Comparison of ENCODE assay signal across 9 cellular contexts in genomic region chr13:76887070-76887563, GRCh38. TPM values are rescaled to one million over a fixed set of nuclear protein-coding genes. Genes with fewer than 3 reads are reported as not detected.
DNase-seq lines count a peak whose midpoint lies in the region; ATAC-seq and TF ChIP-seq lines count a peak whose summit lies in the region.
"Had no signal": no experiment of that assay in that cellular context is flagged by ENCODE, and none has a peak within 500 bp of the region (broad histone marks: within the 10 kb centered on the region; RNA-seq: fewer than 3 reads in every experiment).

No MANE protein-coding gene starts in this region.

- H3K36me3 ChIP-seq in lung (ENCODE audit: control insufficient read depth in 2 of 2, insufficient read depth in 2 of 2, low read length in 2 of 2): no peaks in the 10 kb centered on the region
- H3K36me3 ChIP-seq in urinary bladder (ENCODE audit: insufficient read depth): no peaks in the 10 kb centered on the region

- 22 to 42% methylated on average over 20 of the region's 20 CpGs for WGBS in lung, 2 donors
- 9% methylated on average over 20 of the region's 20 CpGs for WGBS in urinary bladder

- peak overlapping the region; percentile 51 to 82 for H3K27ac ChIP-seq in lung (ENCODE audit: low read depth in 1 of 2, low read length in 1 of 2)
- peak overlapping the region; percentile 73 for H3K27ac ChIP-seq in urinary bladder (ENCODE audit: low read depth)

- peak overlapping the region; percentile 81 for H3K4me3 Mint-ChIP-seq in activated naive CD4-positive, alpha-beta T cell treated with anti-CD3 and anti-CD28 coated beads for 36 hours

- H3K4me3 ChIP-seq in choroid plexus epithelial cell (ENCODE audit: low read depth, low read length) (peak overlapping the region; percentile 77), lung (no peak overlapping the region), urinary bladder (ENCODE audit: low read depth, low read length) (peak overlapping the region; percentile 69)

- H3K27me3 ChIP-seq in lung (ENCODE audit: control insufficient read depth, insufficient read depth): no peaks in the 10 kb centered on the region

- CTCF ChIA-PET in activated naive CD4-positive, alpha-beta T cell treated with anti-CD3 and anti-CD28 coated beads for 36 hours (lab: Charles Lee): interaction anchor here (1.1 to 2.9 kb wide), 3 partner anchors 58 to 94 kb away, joined by 4 to 17 read pairs (median 15); no protein-coding TSS in a partner anchor

- no peaks in the 10 kb centered on the region for H3K36me3 Mint-ChIP-seq in activated naive CD4-positive, alpha-beta T cell treated with anti-CD3 and anti-CD28 coated beads for 36 hours (ENCODE audit: low read depth)

- H3K27ac Mint-ChIP-seq in activated naive CD4-positive, alpha-beta T cell treated with anti-CD3 and anti-CD28 coated beads for 36 hours: no peak overlapping the region

- TF ChIP-seq CTCF in choroid plexus epithelial cell (conservative IDR thresholded peaks at IDR 0.05; ENCODE audit: low read depth, low read length) (no peak), lung (IDR thresholded peaks at IDR 0.05; ENCODE audit: control extremely low read depth, extremely low read depth) (no peak)

- H3K27me3 Mint-ChIP-seq in activated naive CD4-positive, alpha-beta T cell treated with anti-CD3 and anti-CD28 coated beads for 36 hours (ENCODE audit: low read depth): peaks cover 7% of the 10 kb centered on the region

- ATAC-seq in lung (ENCODE audit: insufficient read depth, low FRiP score) (no peak), HG03175 (IDR thresholded peaks at IDR 0.05; ENCODE audit: unreplicated experiment) (no peak), GM18498 (IDR thresholded peaks at IDR 0.05; ENCODE audit: unreplicated experiment) (no peak)

- no peak for DNase-seq in activated naive CD4-positive, alpha-beta T cell treated with anti-CD3 and anti-CD28 coated beads for 36 hours
- no peak for DNase-seq in activated naive CD4-positive, alpha-beta T cell treated with anti-CD3 and anti-CD28 coated beads, Interleukin-2, amount 50 U/mL, for 16 hours
- DNase-seq in choroid plexus epithelial cell (ENCODE audit: low read depth): no peak
- DNase-seq in lung (ENCODE audit: low spot score): no peak
- no peak for DNase-seq in NCI-H187 treated with DMSO at 0.1 percent for 48 hours (lab: John Stamatoyannopoulos, UW)
- DNase-seq: SHP77 treated with DMSO at 0.1 percent for 48 hours had no signal

- H3K4me1 ChIP-seq in lung (ENCODE audit: control insufficient read depth in 2 of 2, insufficient read depth in 2 of 2, low read length in 2 of 2): peaks cover 0 to 5% of the 10 kb centered on the region in 2 donors
- no peaks in the 10 kb centered on the region for H3K4me1 ChIP-seq in urinary bladder (ENCODE audit: insufficient read depth)

- H3K9me3 ChIP-seq in lung (ENCODE audit: control insufficient read depth in 2 of 2, insufficient read depth in 1 of 2, low read length in 1 of 2): no peaks in the 10 kb centered on the region

- no peaks in the 10 kb centered on the region for H3K9me3 Mint-ChIP-seq in activated naive CD4-positive, alpha-beta T cell treated with anti-CD3 and anti-CD28 coated beads for 36 hours

- H3K4me1 Mint-ChIP-seq in activated naive CD4-positive, alpha-beta T cell treated with anti-CD3 and anti-CD28 coated beads for 36 hours (ENCODE audit: low read depth): peaks cover 24% of the 10 kb centered on the region

- intact Hi-C loops in activated naive CD4-positive, alpha-beta T cell treated with anti-CD3 and anti-CD28 coated beads for 36 hours (cut with micrococcal nuclease): loop anchor here (2.0 to 10.0 kb wide), 9 partner anchors 140 to 1562 kb away; partner anchors contain the start of genes FBXL3, MYCBP2, SLAIN1 and TBC1D4

RNA-seq across cellular contexts. Expression of gene KCTD12, which starts 0.9 kb away (rescaled TPM):
- 1 to 10 TPM; 6.2 to 6.4 TPM for total RNA-seq in activated naive CD4-positive, alpha-beta T cell treated with anti-CD3 and anti-CD28 coated beads for 36 hours
- 100 to 1,000 TPM; 140 to 188 TPM for total RNA-seq in lung
- 10 to 100 TPM; 26.2 to 63.6 TPM for polyA plus RNA-seq in lung
- total RNA-seq in urinary bladder: 383 TPM
- 59.7 TPM for polyA plus RNA-seq in urinary bladder

Comparison
In these comparisons a context has a peak if more than half of its experiments do, and no peak if none do; other contexts are left out.
1. RNA of gene KCTD12, which starts 0.9 kb away (total RNA-seq): 383 TPM in urinary bladder (single experiment) and 140 to 188 TPM in lung; 6.2 to 6.4 TPM in activated naive CD4-positive, alpha-beta T cell treated with anti-CD3 and anti-CD28 coated beads for 36 hours; every median in the first group is over 10 times any median in the second.